In genomic region chr17:63486317-63487013, GRCh38 we compare ENCODE assay signal across 19 cellular contexts. TPM values are rescaled to one million over a fixed set of nuclear protein-coding genes. Genes with fewer than 3 reads are reported as not detected.
A peak's percentile ranks its signal among the peaks of the same experiment; 100 is the strongest.
DNase-seq lines count a peak whose midpoint lies in the region; ATAC-seq and TF ChIP-seq lines count a peak whose summit lies in the region.
"Had no signal": no experiment of that assay in that cellular context is flagged by ENCODE, and none has a peak within 500 bp of the region (broad histone marks: within the 10 kb centered on the region; RNA-seq: fewer than 3 reads in every experiment).

No MANE protein-coding gene starts in this region.

- POLR2A ChIA-PET in activated CD4-positive, alpha-beta T cell treated with anti-CD3 and anti-CD28 coated beads, Interleukin-2, amount 10 ng/mL, durations not matched to agents 7 days and 5 days (lab: Charles Lee) = no interaction called here

- H3K27me3 ChIP-seq in OCI-LY3 (ENCODE audit: low read depth, low read length) = no peaks in the 10 kb centered on the region
- H3K27me3 ChIP-seq: BLaER1 had no signal

- H3K27me3 Mint-ChIP-seq in activated CD4-positive, alpha-beta T cell treated with anti-CD3 and anti-CD28 coated beads, Interleukin-2, amount 10 ng/mL, durations not matched to agents 7 days and 5 days = no peaks in the 10 kb centered on the region
- H3K27me3 Mint-ChIP-seq in memory B cell = peaks cover 6% of the 10 kb centered on the region
- H3K27me3 Mint-ChIP-seq: CD4-positive, alpha-beta memory T cell had no signal

- no peaks in the 10 kb centered on the region for H3K79me2 ChIP-seq in OCI-LY3 (ENCODE audit: low read length)

- H3K27ac Mint-ChIP-seq in activated CD4-positive, alpha-beta T cell treated with anti-CD3 and anti-CD28 coated beads, Interleukin-2, amount 10 ng/mL, durations not matched to agents 7 days and 5 days = peak overlapping the region; percentile 11
- no peak overlapping the region for H3K27ac Mint-ChIP-seq in memory B cell

- no peaks in the 10 kb centered on the region for H3K9me3 ChIP-seq in OCI-LY3 (ENCODE audit: insufficient read depth, low read length)
- H3K9me3 ChIP-seq: BLaER1, HAP-1 had no signal

- H3K4me1 Mint-ChIP-seq in activated CD4-positive, alpha-beta T cell treated with anti-CD3 and anti-CD28 coated beads, Interleukin-2, amount 10 ng/mL, durations not matched to agents 7 days and 5 days = no peaks in the 10 kb centered on the region
- H3K4me1 Mint-ChIP-seq in memory B cell = peaks cover 16% of the 10 kb centered on the region
- H3K4me1 Mint-ChIP-seq: CD4-positive, alpha-beta memory T cell had no signal

- no peak overlapping the region for H3K9ac ChIP-seq in OCI-LY3 (ENCODE audit: low read length)
- H3K9ac ChIP-seq: BLaER1 had no signal

- no peaks in the 10 kb centered on the region for H3K36me3 Mint-ChIP-seq in activated CD4-positive, alpha-beta T cell treated with anti-CD3 and anti-CD28 coated beads, Interleukin-2, amount 10 ng/mL, durations not matched to agents 7 days and 5 days (ENCODE audit: low read depth)
- H3K36me3 Mint-ChIP-seq in memory B cell = no peaks in the 10 kb centered on the region

- H2AFZ ChIP-seq in OCI-LY3 (ENCODE audit: low read depth, low read length) = peak overlapping the region; percentile 95

- no peaks in the 10 kb centered on the region for H3K9me3 Mint-ChIP-seq in activated CD4-positive, alpha-beta T cell treated with anti-CD3 and anti-CD28 coated beads, Interleukin-2, amount 10 ng/mL, durations not matched to agents 7 days and 5 days
- no peaks in the 10 kb centered on the region for H3K9me3 Mint-ChIP-seq in memory B cell
- H3K9me3 Mint-ChIP-seq: CD4-positive, alpha-beta memory T cell had no signal

- 0 out of 2 replicates have a peak overlapping the region, but pooled peaks have one; percentile 18 for H3K4me3 ChIP-seq in OCI-LY3 (ENCODE audit: low read length)
- H3K4me3 ChIP-seq: BLaER1, HAP-1 had no signal

- no peak overlapping the region for H3K27ac ChIP-seq in OCI-LY3 (ENCODE audit: low read length)
- H3K27ac ChIP-seq: BLaER1 had no signal

- no peak for DNase-seq in activated CD4-positive, alpha-beta T cell treated with anti-CD3 and anti-CD28 coated beads, Interleukin-2, amount 10 ng/mL, durations not matched to agents 7 days and 5 days
- DNase-seq in activated CD4-positive, alpha-beta T cell treated with anti-CD3 and anti-CD28 coated beads for 48 hours = no peak
- DNase-seq in memory B cell (ENCODE audit: low spot score in 2 of 2) = no peak
- no peak for DNase-seq in NCI-H1048 (lab: John Stamatoyannopoulos, UW)
- DNase-seq: CD4-positive, alpha-beta memory T cell; GF-D8; KG1; NCI-H1436 treated with DMSO at 0.1 percent for 48 hours; NCI-H2029; NCI-H2171; NCI-H446; NK-92 treated with Interleukin-12 subunit alpha and Interleukin-12 subunit beta, amount 100 ng/mL, for 24 hours; SHP77 treated with DMSO at 0.1 percent for 48 hours had no signal

- H3K36me3 ChIP-seq in OCI-LY3 (replicated peaks; ENCODE audit: low read depth, low read length) = no peaks in the 10 kb centered on the region
- H3K36me3 ChIP-seq: BLaER1, HAP-1 had no signal

- H3K4me3 Mint-ChIP-seq in activated CD4-positive, alpha-beta T cell treated with anti-CD3 and anti-CD28 coated beads, Interleukin-2, amount 10 ng/mL, durations not matched to agents 7 days and 5 days = no peak overlapping the region
- peak overlapping the region; percentile 53 for H3K4me3 Mint-ChIP-seq in memory B cell
- H3K4me3 Mint-ChIP-seq: CD4-positive, alpha-beta memory T cell had no signal

- no peaks in the 10 kb centered on the region for H4K20me1 ChIP-seq in OCI-LY3 (ENCODE audit: insufficient read depth, low read length)
- H4K20me1 ChIP-seq: BLaER1 had no signal

- CTCF ChIA-PET in activated CD4-positive, alpha-beta T cell treated with anti-CD3 and anti-CD28 coated beads, Interleukin-2, amount 10 ng/mL, durations not matched to agents 7 days and 5 days (lab: Charles Lee) = interaction anchor here (1.3 to 1.4 kb wide), 3 partner anchors 8 to 18 kb away, joined by 4 to 6 read pairs (median 5); no protein-coding TSS in a partner anchor

- H3K4me2 ChIP-seq in OCI-LY3 (ENCODE audit: low read length) = peak overlapping the region; percentile 36
- H3K4me2 ChIP-seq: BLaER1 had no signal

- peaks cover 8% of the 10 kb centered on the region for H3K4me1 ChIP-seq in OCI-LY3 (ENCODE audit: low read length)
- H3K4me1 ChIP-seq: BLaER1, HAP-1 had no signal

- ATAC-seq in memory B cell (ENCODE audit: low read depth) = peak; percentile 74
- no peak for ATAC-seq in HG03045 (IDR thresholded peaks at IDR 0.05; ENCODE audit: unreplicated experiment)
- no peak for ATAC-seq in HG03135 (IDR thresholded peaks at IDR 0.05; ENCODE audit: unreplicated experiment)

- TF ChIP-seq CTCF in OCI-LY3 (IDR thresholded peaks at IDR 0.05; ENCODE audit: low read depth, low read length) = no peak

RNA-seq across cellular contexts. Expression of gene ACE, which starts 9.6 kb away (rescaled TPM):
- total RNA-seq in activated CD4-positive, alpha-beta T cell treated with anti-CD3 and anti-CD28 coated beads, Interleukin-2, amount 10 ng/mL, durations not matched to agents 7 days and 5 days = 1 to 10 TPM; 4.1 to 5.9 TPM

RNA-seq across cellular contexts. Expression of gene KCNH6, which starts 36.7 kb away (rescaled TPM):
- not detected for total RNA-seq in activated CD4-positive, alpha-beta T cell treated with anti-CD3 and anti-CD28 coated beads, Interleukin-2, amount 10 ng/mL, durations not matched to agents 7 days and 5 days
- total RNA-seq: CD4-positive, alpha-beta memory T cell; RPMI7951 had no signal

RNA-seq across cellular contexts. Expression of gene CYB561, which starts 40.4 kb away (rescaled TPM):
- 1 to 10 TPM; 7.9 to 9.5 TPM for total RNA-seq in activated CD4-positive, alpha-beta T cell treated with anti-CD3 and anti-CD28 coated beads, Interleukin-2, amount 10 ng/mL, durations not matched to agents 7 days and 5 days
